In genomic region chr2:146826388-146826787, GRCh38 we compare ENCODE assay signal across 20 cellular contexts.
DNase-seq lines count a peak whose midpoint lies in the region; ATAC-seq, FAIRE-seq and TF ChIP-seq lines count a peak whose summit lies in the region.
"Had no signal": no experiment of that assay in that cellular context is flagged by ENCODE, and none has a peak within 500 bp of the region (broad histone marks: within the 10 kb centered on the region; RNA-seq: fewer than 3 reads in every experiment).

No MANE protein-coding gene starts in this region.

- H3K4me1 ChIP-seq in GM23338 (ENCODE audit: insufficient read depth): peaks cover 4% of the 10 kb centered on the region; the same call in 1 of the 2 replicates
- peaks cover 11% of the 10 kb centered on the region for H3K4me1 ChIP-seq in keratinocyte (ENCODE audit: control insufficient read depth, extremely low read depth, insufficient read depth, low read length)
- H3K4me1 ChIP-seq in neural progenitor cell: peaks cover 23% of the 10 kb centered on the region
- no peaks in the 10 kb centered on the region for H3K4me1 ChIP-seq in heart left ventricle

- TF ChIP-seq CTCF in GM23338 (conservative IDR thresholded peaks at IDR 0.05; ENCODE audit: low read depth in 2 of 2): no peak
- no peak for TF ChIP-seq CTCF in WERI-Rb-1 (IDR thresholded peaks at IDR 0.05; ENCODE audit: low read depth, low read length)
- TF ChIP-seq CTCF in keratinocyte (optimal IDR thresholded peaks at IDR 0.05 in 1 of 3, IDR thresholded peaks at IDR 0.05 in 1 of 3, conservative IDR thresholded peaks at IDR 0.05 in 1 of 3; ENCODE audit: extremely low read depth in 1 of 3, insufficient read depth in 2 of 3, low read length in 3 of 3): no peak
- no peak for TF ChIP-seq CTCF in neural progenitor cell (IDR thresholded peaks at IDR 0.05)
- no peak for TF ChIP-seq CTCF in heart left ventricle (IDR thresholded peaks at IDR 0.05)

- DNase-seq in GM23338 (ENCODE audit: low spot score) (no peak), WERI-Rb-1 (peak; percentile 57), keratinocyte (ENCODE audit: low read depth, low spot score) (no peak), neural progenitor cell (ENCODE audit: low spot score) (peak; percentile 54), heart left ventricle (no peak), ureter (ENCODE audit: low spot score) (no peak)
- no peak for DNase-seq in stimulated activated CD4-positive, alpha-beta T cell treated with anti-CD3 and anti-CD28 coated beads, Interleukin-2, amount 100 ng/mL, for 48 hours
- DNase-seq in activated CD8-positive, alpha-beta memory T cell treated with anti-CD3 and anti-CD28 coated beads, Interleukin-2, amount 10 ng/mL, durations not matched to agents 7 days and 5 days: no peak
- DNase-seq: Calu3; CD8-positive, alpha-beta T cell; GOT3; IMR-90 had no signal

- intact Hi-C loops in heart left ventricle (cut with DNase I): no loop called here

- peak overlapping the region; percentile 63; the same call in 1 of the 2 replicates for H2AFZ ChIP-seq in GM23338
- no peak overlapping the region for H2AFZ ChIP-seq in keratinocyte (ENCODE audit: control insufficient read depth, low read length)
- peak overlapping the region; percentile 22 for H2AFZ ChIP-seq in neural progenitor cell (replicated peaks)

- no peak for ATAC-seq in GM23338
- ATAC-seq in heart left ventricle: no peak
- ATAC-seq in activated CD8-positive, alpha-beta memory T cell treated with anti-CD3 and anti-CD28 coated beads, Interleukin-2, amount 10 ng/mL, durations not matched to agents 7 days and 5 days: no peak
- ATAC-seq: CD8-positive, alpha-beta T cell; K562 had no signal

- dilution Hi-C loops in keratinocyte (cut with MboI; ENCODE audit: extremely low pct_ligation_motif_present, low sequenced_read_pairs): no loop called here

- CTCF ChIA-PET in activated CD8-positive, alpha-beta memory T cell treated with anti-CD3 and anti-CD28 coated beads, Interleukin-2, amount 10 ng/mL, durations not matched to agents 7 days and 5 days (lab: Charles Lee): no interaction called here

- H3K4me3 ChIP-seq in GM23338 (no peak overlapping the region), WERI-Rb-1 (ENCODE audit: low read depth, low read length) (no peak overlapping the region), keratinocyte (ENCODE audit: control insufficient read depth in 2 of 3, extremely low read depth in 1 of 3, insufficient read depth in 2 of 3, low read depth in 1 of 3, low read length in 3 of 3) (no peak overlapping the region), neural progenitor cell (no peak overlapping the region), heart left ventricle (no peak overlapping the region)
- H3K4me3 ChIP-seq: BLaER1 treated with 17β-estradiol and CSF1 and Interleukin-3, amounts not matched to agents 10 nM and 100 nM; HAP-1; K562 had no signal

- H3K4me1 Mint-ChIP-seq in GM23338: peaks cover 17% of the 10 kb centered on the region; the same call in 2 of the 3 replicates
- H3K4me1 Mint-ChIP-seq in neural progenitor cell: peaks cover 14% of the 10 kb centered on the region
- no peaks in the 10 kb centered on the region for H3K4me1 Mint-ChIP-seq in activated CD8-positive, alpha-beta memory T cell treated with anti-CD3 and anti-CD28 coated beads, Interleukin-2, amount 10 ng/mL, durations not matched to agents 7 days and 5 days
- H3K4me1 Mint-ChIP-seq: B cell had no signal

- no peaks in the 10 kb centered on the region for H3K36me3 ChIP-seq in GM23338 (ENCODE audit: insufficient read depth)
- H3K36me3 ChIP-seq in WERI-Rb-1: no peaks in the 10 kb centered on the region
- no peaks in the 10 kb centered on the region for H3K36me3 ChIP-seq in keratinocyte (ENCODE audit: control insufficient read depth in 2 of 2, extremely low read depth in 1 of 2, insufficient read depth in 2 of 2, low read length in 2 of 2)
- H3K36me3 ChIP-seq in neural progenitor cell: no peaks in the 10 kb centered on the region
- no peaks in the 10 kb centered on the region for H3K36me3 ChIP-seq in heart left ventricle
- H3K36me3 ChIP-seq: BLaER1 treated with 17β-estradiol and CSF1 and Interleukin-3, amounts not matched to agents 10 nM and 100 nM; HAP-1 had no signal

- H3K27me3 ChIP-seq in GM23338 (ENCODE audit: insufficient read depth) (no peaks in the 10 kb centered on the region), WERI-Rb-1 (ENCODE audit: insufficient read depth, low read depth, severe bottlenecking) (no peaks in the 10 kb centered on the region), keratinocyte (ENCODE audit: control insufficient read depth, extremely low read depth, insufficient read depth, low read length) (no peaks in the 10 kb centered on the region), neural progenitor cell (no peaks in the 10 kb centered on the region), heart left ventricle (no peaks in the 10 kb centered on the region)
- H3K27me3 ChIP-seq: BLaER1 treated with 17β-estradiol and CSF1 and Interleukin-3, amounts not matched to agents 10 nM and 100 nM had no signal

- H3K4me2 ChIP-seq in GM23338 (no peak overlapping the region), keratinocyte (ENCODE audit: control insufficient read depth, extremely low read depth, insufficient read depth, low read depth, low read length) (no peak overlapping the region), neural progenitor cell (peak overlapping the region; percentile 19)
- H3K4me2 ChIP-seq: BLaER1 treated with 17β-estradiol and CSF1 and Interleukin-3, amounts not matched to agents 10 nM and 100 nM had no signal

- TF ChIP-seq POLR2A in heart left ventricle (IDR thresholded peaks at IDR 0.05): no peak

- FAIRE-seq in keratinocyte (lab: Jason Lieb, UNC): peak; percentile 60
- FAIRE-seq: G401.6, GM12891, GM19239, HTR-8/SVneo, K562 had no signal

- peaks cover 4% of the 10 kb centered on the region for H3K9me3 ChIP-seq in WERI-Rb-1 (ENCODE audit: severe bottlenecking)
- H3K9me3 ChIP-seq in keratinocyte (ENCODE audit: control insufficient read depth, low read depth, low read length): no peaks in the 10 kb centered on the region
- H3K9me3 ChIP-seq in neural progenitor cell (ENCODE audit: low read depth): no peaks in the 10 kb centered on the region
- peaks cover 0 to 5% (median 0%) of the 10 kb centered on the region in 12 donors for H3K9me3 ChIP-seq in heart left ventricle
- H3K9me3 ChIP-seq: HAP-1 had no signal

- H4K20me1 ChIP-seq in GM23338 (replicated peaks; ENCODE audit: insufficient read depth) (no peaks in the 10 kb centered on the region), keratinocyte (ENCODE audit: control insufficient read depth, extremely low read depth, insufficient read depth, low read length) (no peaks in the 10 kb centered on the region), neural progenitor cell (ENCODE audit: low read depth) (no peaks in the 10 kb centered on the region)
- H4K20me1 ChIP-seq: BLaER1 treated with 17β-estradiol and CSF1 and Interleukin-3, amounts not matched to agents 10 nM and 100 nM had no signal

- no peaks in the 10 kb centered on the region for H3K27me3 Mint-ChIP-seq in GM23338 (ENCODE audit: insufficient read depth, low read depth, poor library complexity)
- H3K27me3 Mint-ChIP-seq in neural progenitor cell (ENCODE audit: insufficient read depth, low read depth): peaks cover 2% of the 10 kb centered on the region
- H3K27me3 Mint-ChIP-seq in activated CD8-positive, alpha-beta memory T cell treated with anti-CD3 and anti-CD28 coated beads, Interleukin-2, amount 10 ng/mL, durations not matched to agents 7 days and 5 days: no peaks in the 10 kb centered on the region
- H3K27me3 Mint-ChIP-seq: B cell had no signal

- no peak overlapping the region for H3K27ac Mint-ChIP-seq in GM23338
- H3K27ac Mint-ChIP-seq in neural progenitor cell: no peak overlapping the region
- no peak overlapping the region for H3K27ac Mint-ChIP-seq in activated CD8-positive, alpha-beta memory T cell treated with anti-CD3 and anti-CD28 coated beads, Interleukin-2, amount 10 ng/mL, durations not matched to agents 7 days and 5 days
- H3K27ac Mint-ChIP-seq: B cell; CD8-positive, alpha-beta T cell had no signal

- peaks cover 17% of the 10 kb centered on the region; the same call in 2 of the 3 replicates for H3K9me3 Mint-ChIP-seq in GM23338
- H3K9me3 Mint-ChIP-seq in neural progenitor cell: no peaks in the 10 kb centered on the region
- no peaks in the 10 kb centered on the region for H3K9me3 Mint-ChIP-seq in activated CD8-positive, alpha-beta memory T cell treated with anti-CD3 and anti-CD28 coated beads, Interleukin-2, amount 10 ng/mL, durations not matched to agents 7 days and 5 days (ENCODE audit: low read depth)

- H3K9me1 ChIP-seq in keratinocyte (ENCODE audit: control insufficient read depth, extremely low read depth, insufficient read depth, low read length): no peaks in the 10 kb centered on the region

- H3K9ac ChIP-seq in keratinocyte (ENCODE audit: control insufficient read depth, extremely low read depth, insufficient read depth, low read length) (no peak overlapping the region), neural progenitor cell (no peak overlapping the region)
- H3K9ac ChIP-seq: BLaER1 treated with 17β-estradiol and CSF1 and Interleukin-3, amounts not matched to agents 10 nM and 100 nM had no signal

- H3K27ac ChIP-seq in GM23338 (ENCODE audit: low read depth) (no peak overlapping the region), WERI-Rb-1 (peak overlapping the region; percentile 67), keratinocyte (ENCODE audit: control insufficient read depth, insufficient read depth, low read length) (no peak overlapping the region), neural progenitor cell (no peak overlapping the region), heart left ventricle (no peak overlapping the region)
- H3K27ac ChIP-seq: BLaER1 treated with 17β-estradiol and CSF1 and Interleukin-3, amounts not matched to agents 10 nM and 100 nM had no signal

- no peaks in the 10 kb centered on the region for H3F3A ChIP-seq in GM23338 (replicated peaks; ENCODE audit: low read depth)
- H3F3A ChIP-seq in neural progenitor cell (ENCODE audit: low read depth): peaks cover 10% of the 10 kb centered on the region

- no peaks in the 10 kb centered on the region; the same call in 1 of the 2 replicates for H3K9me2 ChIP-seq in GM23338 (ENCODE audit: insufficient read depth)

- H3K79me2 ChIP-seq in GM23338 (replicated peaks; ENCODE audit: insufficient read depth) (no peaks in the 10 kb centered on the region), keratinocyte (ENCODE audit: control insufficient read depth, insufficient read depth, low read length) (no peaks in the 10 kb centered on the region), neural progenitor cell (ENCODE audit: low read depth) (no peaks in the 10 kb centered on the region)

- peaks cover 6% of the 10 kb centered on the region; the same call in 2 of the 3 replicates for H3K36me3 Mint-ChIP-seq in GM23338 (ENCODE audit: low read depth)
- H3K36me3 Mint-ChIP-seq in neural progenitor cell: no peaks in the 10 kb centered on the region
- H3K36me3 Mint-ChIP-seq in activated CD8-positive, alpha-beta memory T cell treated with anti-CD3 and anti-CD28 coated beads, Interleukin-2, amount 10 ng/mL, durations not matched to agents 7 days and 5 days: no peaks in the 10 kb centered on the region
- H3K36me3 Mint-ChIP-seq: CD8-positive, alpha-beta T cell had no signal

- H3K4me3 Mint-ChIP-seq in GM23338 (no peak overlapping the region), neural progenitor cell (no peak overlapping the region)
- H3K4me3 Mint-ChIP-seq in activated CD8-positive, alpha-beta memory T cell treated with anti-CD3 and anti-CD28 coated beads, Interleukin-2, amount 10 ng/mL, durations not matched to agents 7 days and 5 days: no peak overlapping the region
- H3K4me3 Mint-ChIP-seq: B cell; CD8-positive, alpha-beta T cell had no signal

Comparison
In these comparisons a context has a peak if more than half of its experiments do, and no peak if none do; other contexts are left out.
1. DNase-seq: peak in WERI-Rb-1 (single experiment) and neural progenitor cell (single experiment); none in GM23338 (single experiment), keratinocyte (single experiment), heart left ventricle (0 of 5), ureter (single experiment), stimulated activated CD4-positive, alpha-beta T cell treated with anti-CD3 and anti-CD28 coated beads, Interleukin-2, amount 100 ng/mL, for 48 hours (0 of 2) and activated CD8-positive, alpha-beta memory T cell treated with anti-CD3 and anti-CD28 coated beads, Interleukin-2, amount 10 ng/mL, durations not matched to agents 7 days and 5 days (single experiment).